Comparison of ENCODE assay signal across 8 cellular contexts in genomic region chr3:44511238-44511567, GRCh38. TPM values are rescaled to one million over a fixed set of nuclear protein-coding genes. Genes with fewer than 3 reads are reported as not detected.
DNase-seq lines count a peak whose midpoint lies in the region; ATAC-seq, FAIRE-seq and TF ChIP-seq lines count a peak whose summit lies in the region.

No MANE protein-coding gene starts in this region.

- H3K79me2 ChIP-seq in OCI-LY3 (ENCODE audit: low read length): peaks cover 42% of the 10 kb centered on the region

- H3K4me1 Mint-ChIP-seq in endodermal cell (peaks cover 10% of the 10 kb centered on the region), osteocyte (ENCODE audit: unreplicated experiment) (peaks cover 31% of the 10 kb centered on the region)

- H3K27ac ChIP-seq in OCI-LY3 (ENCODE audit: low read length): 0 out of 2 replicates have a peak overlapping the region, but pooled peaks have one; percentile 48
- no peak overlapping the region for H3K27ac ChIP-seq in endodermal cell (ENCODE audit: low read depth, low read length)

- no peak for ATAC-seq in HG02884 (IDR thresholded peaks at IDR 0.05; ENCODE audit: unreplicated experiment)

- no peaks in the 10 kb centered on the region for H3K27me3 ChIP-seq in OCI-LY3 (ENCODE audit: low read depth, low read length)
- H3K27me3 ChIP-seq in endodermal cell (ENCODE audit: control insufficient read depth, insufficient read depth, low read length, poor library complexity, severe bottlenecking): no peaks in the 10 kb centered on the region

- H4K20me1 ChIP-seq in OCI-LY3 (ENCODE audit: insufficient read depth, low read length): peaks cover 12% of the 10 kb centered on the region

- peak overlapping the region; percentile 84 for H3K4me3 Mint-ChIP-seq in endodermal cell
- H3K4me3 Mint-ChIP-seq in osteocyte (ENCODE audit: unreplicated experiment): peak overlapping the region; percentile 94

- H3K27ac Mint-ChIP-seq in endodermal cell (peak overlapping the region; percentile 98), osteocyte (ENCODE audit: unreplicated experiment) (peak overlapping the region; percentile 98)

- H3K9ac ChIP-seq in OCI-LY3 (ENCODE audit: low read length) (peak overlapping the region; percentile 87), endodermal cell (ENCODE audit: extremely low read depth, low read length, poor library complexity, severe bottlenecking) (peak overlapping the region; percentile 78)

- 66 to 79% methylated on average over 2 to 4 of the region's 4 CpGs for WGBS in endodermal cell (ENCODE audit: insufficient coverage in 1 of 2, insufficient read length in 1 of 2), 2 experiments

- DNase-seq in DMS79 (lab: John Stamatoyannopoulos, UW) (peak; percentile 67), endodermal cell (no peak), osteocyte (ENCODE audit: extremely low spot score, unreplicated experiment) (no peak), COR-L47 (lab: John Stamatoyannopoulos, UW) (no peak), NOMO-1 treated with DMSO at 0.1 percent for 48 hours (lab: John Stamatoyannopoulos, UW; ENCODE audit: unreplicated experiment) (no peak), RCC 7860 (ENCODE audit: low spot score) (no peak)

- H3K4me3 ChIP-seq in OCI-LY3 (ENCODE audit: low read length) (peak overlapping the region; percentile 96), endodermal cell (ENCODE audit: low read length) (peak overlapping the region; percentile 97)

- TF ChIP-seq CTCF in OCI-LY3 (IDR thresholded peaks at IDR 0.05; ENCODE audit: low read depth, low read length) (no peak), endodermal cell (conservative IDR thresholded peaks at IDR 0.05) (no peak), osteocyte (IDR thresholded peaks at IDR 0.05) (no peak)

- H3K9me3 ChIP-seq in OCI-LY3 (ENCODE audit: insufficient read depth, low read length) (no peaks in the 10 kb centered on the region; the same call in 1 of the 2 replicates), endodermal cell (ENCODE audit: control insufficient read depth, low read length) (peaks cover 5% of the 10 kb centered on the region)

- peak overlapping the region; percentile 85 for H2AFZ ChIP-seq in OCI-LY3 (ENCODE audit: low read depth, low read length)

- peaks cover under 1% of the 10 kb centered on the region for H3K9me3 Mint-ChIP-seq in endodermal cell
- peaks cover 2% of the 10 kb centered on the region for H3K9me3 Mint-ChIP-seq in osteocyte (ENCODE audit: unreplicated experiment)

- H3K4me1 ChIP-seq in OCI-LY3 (ENCODE audit: low read length) (peaks cover 23% of the 10 kb centered on the region), endodermal cell (ENCODE audit: control insufficient read depth, insufficient read depth, low read length) (no peaks in the 10 kb centered on the region)

- no peak for FAIRE-seq in RCC 7860 (lab: Jason Lieb, UNC)

- H3K36me3 Mint-ChIP-seq in endodermal cell (ENCODE audit: low read depth) (peaks cover 8% of the 10 kb centered on the region), osteocyte (ENCODE audit: unreplicated experiment) (peaks cover 6% of the 10 kb centered on the region)

- H3K27me3 Mint-ChIP-seq in endodermal cell (ENCODE audit: insufficient read depth): no peaks in the 10 kb centered on the region
- peaks cover 3% of the 10 kb centered on the region for H3K27me3 Mint-ChIP-seq in osteocyte (ENCODE audit: unreplicated experiment)

- H3K36me3 ChIP-seq in OCI-LY3 (replicated peaks; ENCODE audit: low read depth, low read length) (peaks cover 19% of the 10 kb centered on the region), endodermal cell (ENCODE audit: control insufficient read depth, insufficient read depth, low read length) (peaks cover 2% of the 10 kb centered on the region)

- peak overlapping the region; percentile 71 for H3K4me2 ChIP-seq in OCI-LY3 (ENCODE audit: low read length)

RNA-seq across cellular contexts. Expression of gene ZNF445, which starts 33.7 kb away (rescaled TPM):
- total RNA-seq in endodermal cell (10 to 100 TPM; 35.4 to 56.9 TPM), osteocyte (26.1 and 28.2 TPM in 2 replicates)
- 17.5 TPM for polyA plus RNA-seq in endodermal cell (2013, experiment 1 of 2)
- 15.1 TPM for polyA plus RNA-seq in endodermal cell (2013, experiment 2 of 2)

RNA-seq across cellular contexts. Expression of gene ZKSCAN7, which starts 43.8 kb away (rescaled TPM):
- 10 to 100 TPM; 11.0 to 15.5 TPM for total RNA-seq in endodermal cell
- 14.0 TPM for polyA plus RNA-seq in endodermal cell (2013, experiment 1 of 2)
- polyA plus RNA-seq in endodermal cell (2013, experiment 2 of 2): 13.0 TPM
- 7.4 TPM in 2 replicates for total RNA-seq in osteocyte
